24 cellular contexts compared by ENCODE assay signal in the genomic region with DNA sequence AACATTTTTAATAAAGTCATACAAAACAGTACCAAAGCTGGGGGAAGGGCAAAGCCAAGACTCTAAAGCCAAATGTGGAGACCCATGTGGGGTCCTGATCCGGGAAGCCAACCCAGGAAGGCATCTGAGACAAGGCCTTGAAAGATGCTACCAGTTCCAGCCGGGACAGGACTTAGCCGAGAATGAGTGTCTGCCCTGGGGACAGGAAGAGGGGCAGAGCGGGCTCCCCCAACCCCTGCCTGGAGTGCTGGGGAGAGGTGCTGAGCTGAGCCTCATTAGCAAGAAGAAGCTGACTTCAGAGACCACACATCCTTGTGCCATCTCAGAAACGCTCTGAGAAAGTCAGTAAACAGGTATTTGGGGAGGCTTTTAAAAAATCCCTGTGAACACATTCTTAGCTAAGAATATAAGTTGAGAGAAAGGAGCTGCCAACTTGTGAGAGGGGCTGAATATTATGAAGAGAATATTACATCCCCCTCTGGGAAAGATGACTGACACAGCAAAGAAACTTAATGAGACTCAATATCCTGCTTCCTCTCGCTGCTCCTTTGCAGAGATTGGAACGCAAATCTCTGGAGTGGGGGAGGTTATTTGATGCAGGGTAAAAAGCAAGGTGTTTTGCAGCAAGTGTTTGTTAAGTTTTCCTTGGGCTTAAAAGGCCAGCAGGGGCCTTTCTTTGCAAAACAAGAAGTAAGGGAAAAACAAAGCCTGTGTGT.
DNase-seq lines count a peak whose midpoint lies in the region; TF ChIP-seq lines count a peak whose summit lies in the region.
"Had no signal": no experiment of that assay in that cellular context is flagged by ENCODE, and none has a peak within 500 bp of the region (broad histone marks: within the 10 kb centered on the region; RNA-seq: fewer than 3 reads in every experiment).

No MANE protein-coding gene starts in this region.

- H4K5ac ChIP-seq in H9 (ENCODE audit: insufficient read length, low read depth, low read length) = no peak overlapping the region

- H3K36me3 Mint-ChIP-seq in H9 (ENCODE audit: insufficient read depth in 1 of 3, low read depth in 3 of 3) = no peaks in the 10 kb centered on the region; a peak in 1 of 7 replicates
- no peaks in the 10 kb centered on the region for H3K36me3 Mint-ChIP-seq in CD14-positive monocyte
- H3K36me3 Mint-ChIP-seq in Caco-2 (ENCODE audit: insufficient read depth, unreplicated experiment) = no peaks in the 10 kb centered on the region
- H3K36me3 Mint-ChIP-seq: CD4-positive, CD25-positive, alpha-beta regulatory T cell had no signal

- H3K4me3 Mint-ChIP-seq in H9 (no peak overlapping the region; a peak in 1 of 5 replicates), CD14-positive monocyte (no peak overlapping the region), Caco-2 (ENCODE audit: unreplicated experiment) (no peak overlapping the region)
- H3K4me3 Mint-ChIP-seq: CD4-positive, CD25-positive, alpha-beta regulatory T cell; HFFc6 had no signal

- H3K23ac ChIP-seq in H9 (ENCODE audit: insufficient read length, low read depth, low read length) = no peak overlapping the region

- peaks cover 10% of the 10 kb centered on the region; the same call in 1 of the 2 replicates for H3K4me1 ChIP-seq in H9 (ENCODE audit: insufficient read depth, low read length)
- no peaks in the 10 kb centered on the region for H3K4me1 ChIP-seq in Caco-2
- H3K4me1 ChIP-seq: A549, BE2C, HAP-1, SJCRH30 had no signal

- DNase-seq in H9 (peak; percentile 32), cerebellar cortex (ENCODE audit: low spot score) (peak; percentile 5), iPS-NIHi7 (ENCODE audit: extremely low spot score) (peak; percentile 33), medulla oblongata (ENCODE audit: extremely low spot score) (no peak), CD14-positive monocyte (ENCODE audit: low spot score) (no peak), Caco-2 (no peak), erythroblast (lab: John Stamatoyannopoulos, UW) (no peak)
- DNase-seq: BE2C; CD4-positive, CD25-positive, alpha-beta regulatory T cell; GDM1; HFFc6; IMR-90; KG1; MG63; NCI-H1105 treated with DMSO at 0.1 percent for 48 hours; NCI-H2029; NCI-H524 treated with DMSO at 0.1 percent for 48 hours; NCI-H774; NK-92 treated with Interleukin-12 subunit alpha and Interleukin-12 subunit beta, amount 100 ng/mL, for 24 hours; PC-9; SJCRH30 had no signal

- H3K4me2 ChIP-seq in H9 (ENCODE audit: insufficient read depth, insufficient read length, low read length) = peak overlapping the region; percentile 4
- H3K4me2 ChIP-seq: A549, PC-9 had no signal

- H3K9me3 Mint-ChIP-seq in H9 (peaks cover 0 to 4% of the 10 kb centered on the region in 2 experiments; a peak in 4 of 5 replicates), CD14-positive monocyte (peaks cover 0 to 8% (median 0%) of the 10 kb centered on the region in 7 donors), Caco-2 (ENCODE audit: unreplicated experiment) (no peaks in the 10 kb centered on the region)
- H3K9me3 Mint-ChIP-seq: HFFc6 had no signal

- no peak overlapping the region for H3K4ac ChIP-seq in H9 (ENCODE audit: low read depth, low read length)

- TF ChIP-seq POLR2A in erythroblast (IDR thresholded peaks at IDR 0.05; ENCODE audit: low read length) = no peak

- no peaks in the 10 kb centered on the region for H3K9me3 ChIP-seq in H9 (ENCODE audit: control insufficient read depth, low read depth, low read length)
- H3K9me3 ChIP-seq in Caco-2 = no peaks in the 10 kb centered on the region
- H3K9me3 ChIP-seq: A549, BE2C, HAP-1, MG63, SJCRH30 had no signal

- no peak overlapping the region for H3K27ac ChIP-seq in H9 (ENCODE audit: insufficient read length, low read depth, low read length)
- H3K27ac ChIP-seq: A549, PC-9, SJCRH30 had no signal

- H2BK20ac ChIP-seq in H9 (ENCODE audit: low read depth, low read length, poor library complexity, severe bottlenecking) = no peak overlapping the region

- no peaks in the 10 kb centered on the region for H4K20me1 ChIP-seq in H9 (ENCODE audit: control insufficient read depth, insufficient read depth, insufficient read length)

- no peak overlapping the region for H3K14ac ChIP-seq in H9 (ENCODE audit: insufficient read depth, low read length)

- no peaks in the 10 kb centered on the region for H3K79me2 ChIP-seq in H9 (ENCODE audit: insufficient read depth, low read length)

- no peak overlapping the region for H3K18ac ChIP-seq in H9 (ENCODE audit: insufficient read length, low read depth, low read length)

- no peak overlapping the region for H3T11ph ChIP-seq in H9 (ENCODE audit: low read length)

- no peak overlapping the region for H4K91ac ChIP-seq in H9 (ENCODE audit: insufficient read length, low read depth, low read length)

- H3K27ac Mint-ChIP-seq in H9 (peak overlapping the region; percentile 29 to 52 (median 34); a peak in 2 of 7 replicates), CD14-positive monocyte (no peak overlapping the region), Caco-2 (ENCODE audit: unreplicated experiment) (no peak overlapping the region)
- H3K27ac Mint-ChIP-seq: CD4-positive, CD25-positive, alpha-beta regulatory T cell; HFFc6 had no signal

- intact Hi-C loops in CD14-positive monocyte (cut with micrococcal nuclease) = no loop called here
- intact Hi-C loops in Caco-2 (cut with micrococcal nuclease; ENCODE audit: unreplicated experiment) = no loop called here

- no peaks in the 10 kb centered on the region for H3K23me2 ChIP-seq in H9 (ENCODE audit: insufficient read length, low read depth, low read length, poor library complexity, severe bottlenecking)

- no peaks in the 10 kb centered on the region for H3K36me3 ChIP-seq in Caco-2 (ENCODE audit: control insufficient read depth, insufficient read depth, low read length)
- H3K36me3 ChIP-seq: BE2C, HAP-1, MG63, SJCRH30 had no signal

- H3K4me1 Mint-ChIP-seq in H9 (peaks cover 24 to 30% of the 10 kb centered on the region in 2 experiments), CD14-positive monocyte (no peaks in the 10 kb centered on the region), Caco-2 (ENCODE audit: low read depth, unreplicated experiment) (no peaks in the 10 kb centered on the region)
- H3K4me1 Mint-ChIP-seq: CD4-positive, CD25-positive, alpha-beta regulatory T cell had no signal

- no TSS peak for BruUV-seq in Caco-2 (replicated peaks; lab: Mats Ljungman, UMichigan)

- H3K27me3 Mint-ChIP-seq in H9 (ENCODE audit: low read depth) (peaks cover 22% of the 10 kb centered on the region), CD14-positive monocyte (ENCODE audit: low read depth in 3 of 3) (peaks cover 0 to 5% (median 4%) of the 10 kb centered on the region in 3 donors), Caco-2 (ENCODE audit: insufficient read depth, unreplicated experiment) (peaks cover 21% of the 10 kb centered on the region)

- H2AK5ac ChIP-seq in H9 (ENCODE audit: insufficient read length, low read length) = no peak overlapping the region

- no peak overlapping the region for H2BK5ac ChIP-seq in H9 (ENCODE audit: insufficient read length, low read length)

- no peak overlapping the region for H3K4me3 ChIP-seq in Caco-2 (ENCODE audit: low read depth, low read length)
- H3K4me3 ChIP-seq: A549, GM12878, HAP-1, MG63, PC-9, SJCRH30 had no signal

- no peak overlapping the region for H3K56ac ChIP-seq in H9 (ENCODE audit: insufficient read length, low read depth, low read length)

- H3K27me3 ChIP-seq in H9 (ENCODE audit: insufficient read depth, low read length) (no peaks in the 10 kb centered on the region), Caco-2 (replicated peaks; ENCODE audit: control insufficient read depth, insufficient read depth, low read length) (no peaks in the 10 kb centered on the region)

- no peak overlapping the region for H4K8ac ChIP-seq in H9 (replicated peaks; ENCODE audit: insufficient read length, low read depth, low read length)

- peak overlapping the region; percentile 40 for H2BK120ac ChIP-seq in H9 (ENCODE audit: low read depth, low read length, poor library complexity, severe bottlenecking)

- TF ChIP-seq CTCF in H9 (conservative IDR thresholded peaks at IDR 0.05) = no peak
- TF ChIP-seq CTCF in CD14-positive monocyte (IDR thresholded peaks at IDR 0.05) = no peak
- TF ChIP-seq CTCF in Caco-2 (IDR thresholded peaks at IDR 0.05; ENCODE audit: insufficient read depth in 1 of 2, low read depth in 1 of 2, low read length in 1 of 2, severe bottlenecking in 1 of 2, unreplicated experiment in 1 of 2) = no peak

- no peaks in the 10 kb centered on the region for H3K79me1 ChIP-seq in H9 (ENCODE audit: insufficient read depth, low read depth, low read length, poor library complexity, severe bottlenecking)

- H3K9ac ChIP-seq in H9 (ENCODE audit: extremely low read depth, insufficient read length, low read length) = no peak overlapping the region

- no CpG with 5 or more reads among the region's 7 CpGs for WGBS in H9 (ENCODE audit: extremely low coverage, insufficient read length, low lambda C conversion rate)

- CTCF ChIA-PET in Caco-2 (lab: Charles Lee) = no interaction called here

- H2BK12ac ChIP-seq in H9 (ENCODE audit: insufficient read length, low read depth, low read length) = no peak overlapping the region

- POLR2A ChIA-PET in Caco-2 (lab: Charles Lee) = no interaction called here

- no peak overlapping the region for H2BK15ac ChIP-seq in H9 (ENCODE audit: low read depth, low read length)

- H2AFZ ChIP-seq in H9 (ENCODE audit: low read length) = no peak overlapping the region
- H2AFZ ChIP-seq: PC-9 had no signal

Comparison
In these comparisons a context has a peak if more than half of its experiments do, and no peak if none do; other contexts are left out.
1. DNase-seq: peak in H9 (single experiment), cerebellar cortex (single experiment) and iPS-NIHi7 (single experiment); none in medulla oblongata (single experiment), CD14-positive monocyte (single experiment), Caco-2 (0 of 2) and erythroblast (0 of 2).
2. H3K27ac Mint-ChIP-seq: peak in H9 (3 of 3); none in CD14-positive monocyte (0 of 7) and Caco-2 (single experiment).